In the genomic region with DNA sequence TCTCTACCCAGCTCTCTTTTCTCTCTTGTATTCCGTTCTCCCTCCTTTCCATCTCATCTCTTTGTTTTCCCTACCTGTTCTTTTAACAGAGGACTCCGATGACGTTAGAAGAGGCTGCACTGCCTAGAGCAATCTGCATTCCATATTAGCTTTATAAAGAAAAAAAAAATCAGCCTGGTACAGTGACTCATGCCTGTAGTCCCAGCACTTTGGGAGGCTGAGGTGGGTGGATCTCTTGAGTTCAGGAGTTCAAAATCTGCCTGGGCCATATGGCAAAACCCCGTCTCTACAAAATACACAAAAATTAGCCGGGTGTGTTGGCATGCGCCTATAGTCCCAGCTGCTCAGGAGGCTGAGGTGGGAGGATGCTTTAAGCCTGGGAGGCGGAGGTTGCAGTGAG, we compare ENCODE assay signal across 24 cellular contexts. TPM values are rescaled to one million over a fixed set of nuclear protein-coding genes. Genes with fewer than 3 reads are reported as not detected.
A peak's percentile ranks its signal among the peaks of the same experiment; 100 is the strongest.
DNase-seq lines count a peak whose midpoint lies in the region; ATAC-seq, FAIRE-seq and TF ChIP-seq lines count a peak whose summit lies in the region.
"Had no signal": no experiment of that assay in that cellular context is flagged by ENCODE, and none has a peak within 500 bp of the region (broad histone marks: within the 10 kb centered on the region; RNA-seq: fewer than 3 reads in every experiment).

No MANE protein-coding gene starts in this region.

- no peak overlapping the region for H3K4me3 Mint-ChIP-seq in WTC11
- no peak overlapping the region for H3K4me3 Mint-ChIP-seq in activated CD4-positive, alpha-beta T cell treated with anti-CD3 and anti-CD28 coated beads for 36 hours

- H3K9me3 ChIP-seq in esophagus muscularis mucosa (no peaks in the 10 kb centered on the region), pancreas (no peaks in the 10 kb centered on the region)

- H3K27ac Mint-ChIP-seq in WTC11: peak overlapping the region; percentile 77; the same call in 1 of the 2 replicates
- no peak overlapping the region for H3K27ac Mint-ChIP-seq in activated CD4-positive, alpha-beta T cell treated with anti-CD3 and anti-CD28 coated beads for 36 hours
- H3K27ac Mint-ChIP-seq: IgD-negative memory B cell had no signal

- CTCF ChIA-PET in WTC11 (lab: Charles Lee): interaction anchor here (1.0 to 1.6 kb wide), 2 partner anchors 16 to 49 kb away, joined by 3 read pairs; partner anchors contain the start of gene DAPK1
- CTCF ChIA-PET in activated CD4-positive, alpha-beta T cell treated with anti-CD3 and anti-CD28 coated beads for 36 hours (lab: Charles Lee): interaction anchor here (0.6 kb wide), 1 partner anchor 632 kb away, joined by 3 read pairs; no protein-coding TSS in a partner anchor

- H3K27me3 ChIP-seq in esophagus muscularis mucosa (no peaks in the 10 kb centered on the region), pancreas (no peaks in the 10 kb centered on the region)

- no peak for TF ChIP-seq POLR2A in esophagus muscularis mucosa (IDR thresholded peaks at IDR 0.05; ENCODE audit: low read depth)

- WGBS in esophagus muscularis mucosa: 56% methylated on average over 7 of the region's 7 CpGs
- WGBS in pancreas, 2 donors: 76 to 85% methylated on average over 7 of the region's 7 CpGs

- in situ Hi-C loops in GM13976 (cut with MboI; ENCODE audit: low sequenced_read_pairs, unreplicated experiment): no loop called here

- DNase-seq in EL: peak; percentile 63
- DNase-seq in WTC11 (ENCODE audit: low spot score): no peak
- peak; percentile 8 for DNase-seq in esophagus muscularis mucosa (ENCODE audit: extremely low spot score)
- no peak for DNase-seq in pancreas
- DNase-seq in activated CD4-positive, alpha-beta T cell treated with anti-CD3 and anti-CD28 coated beads for 36 hours: no peak
- no peak for DNase-seq in GM13976 (ENCODE audit: low spot score)
- no peak for DNase-seq in hippocampal formation (lab: John Stamatoyannopoulos, UW)
- no peak for DNase-seq in T-helper 2 cell
- DNase-seq: activated CD4-positive, alpha-beta T cell treated with anti-CD3 and anti-CD28 coated beads for 48 hours; activated CD8-positive, alpha-beta memory T cell treated with anti-CD3 and anti-CD28 coated beads, Interleukin-2, amount 50 U/mL, for 48 hours; activated gamma-delta T cell; COR-L47; cortex of kidney; erythroblast; hypothalamus; NCI-H1048; NCI-H2081 treated with DMSO at 0.1 percent for 48 hours; NCI-H526 treated with DMSO at 0.1 percent for 48 hours; right cardiac atrium; stimulated activated CD4-positive, alpha-beta T cell treated with anti-CD3 and anti-CD28 coated beads, Interleukin-1b, Interleukin-23, amount 100 ng/mL, for 48 hours; substantia nigra; T-helper 9 cell had no signal

- H3K27ac ChIP-seq in esophagus muscularis mucosa (replicated peaks in 1 of 4) (peak overlapping the region in 3 of 4 donors; percentile 8 to 61 (median 49)), pancreas (no peak overlapping the region)

- ATAC-seq in WTC11 (no peak), pancreas (peak in 3 of 4 donors; percentile 10 to 47 (median 20))
- ATAC-seq in activated CD4-positive, alpha-beta T cell treated with anti-CD3 and anti-CD28 coated beads for 36 hours: no peak

- POLR2A ChIA-PET in WTC11 (lab: Charles Lee): interaction anchor here (0.7 kb wide), 1 partner anchor 116 kb away, joined by 3 read pairs; no protein-coding TSS in a partner anchor
- POLR2A ChIA-PET in activated CD4-positive, alpha-beta T cell treated with anti-CD3 and anti-CD28 coated beads for 36 hours (lab: Charles Lee): no interaction called here

- H3K36me3 ChIP-seq in esophagus muscularis mucosa (no peaks in the 10 kb centered on the region), pancreas (peaks cover 0 to 6% (median 0%) of the 10 kb centered on the region in 3 donors)

- H3K4me1 ChIP-seq in esophagus muscularis mucosa (peaks cover 0 to 71% (median 59%) of the 10 kb centered on the region in 4 donors), pancreas (no peaks in the 10 kb centered on the region)

- peaks cover 42% of the 10 kb centered on the region for H3K4me1 Mint-ChIP-seq in WTC11
- peaks cover 5% of the 10 kb centered on the region for H3K4me1 Mint-ChIP-seq in activated CD4-positive, alpha-beta T cell treated with anti-CD3 and anti-CD28 coated beads for 36 hours
- H3K4me1 Mint-ChIP-seq: IgD-negative memory B cell had no signal

- TF ChIP-seq CTCF in WTC11 (IDR thresholded peaks at IDR 0.05): no peak
- TF ChIP-seq CTCF in esophagus muscularis mucosa (IDR thresholded peaks at IDR 0.05): no peak
- no peak for TF ChIP-seq CTCF in pancreas (IDR thresholded peaks at IDR 0.05)
- TF ChIP-seq CTCF in GM13976 (IDR thresholded peaks at IDR 0.05; ENCODE audit: borderline replicate concordance, control extremely low read depth, extremely low read depth, insufficient read depth, missing control alignments): no peak

- no peak for FAIRE-seq in pancreas (lab: Jason Lieb, UNC)
- FAIRE-seq: G401.6 had no signal

- intact Hi-C loops in esophagus muscularis mucosa (cut with DNase I): no loop called here
- intact Hi-C loops in pancreas (cut with DNase I): no loop called here
- intact Hi-C loops in activated CD4-positive, alpha-beta T cell treated with anti-CD3 and anti-CD28 coated beads for 36 hours (cut with DNase I, micrococcal nuclease): no loop called here

- H3K9me3 Mint-ChIP-seq in WTC11: peaks cover 3% of the 10 kb centered on the region
- H3K9me3 Mint-ChIP-seq in activated CD4-positive, alpha-beta T cell treated with anti-CD3 and anti-CD28 coated beads for 36 hours (ENCODE audit: low read depth): no peaks in the 10 kb centered on the region

- TF ChIP-seq EP300 in esophagus muscularis mucosa (IDR thresholded peaks at IDR 0.05): no peak

- H3K4me3 ChIP-seq in esophagus muscularis mucosa: no peak overlapping the region
- no peak overlapping the region for H3K4me3 ChIP-seq in pancreas

- H3K27me3 Mint-ChIP-seq in WTC11 (ENCODE audit: low read depth): no peaks in the 10 kb centered on the region
- H3K27me3 Mint-ChIP-seq in activated CD4-positive, alpha-beta T cell treated with anti-CD3 and anti-CD28 coated beads for 36 hours: peaks cover 4% of the 10 kb centered on the region
- H3K27me3 Mint-ChIP-seq: IgD-negative memory B cell had no signal

- H3K36me3 Mint-ChIP-seq in WTC11: peaks cover 14% of the 10 kb centered on the region
- no peaks in the 10 kb centered on the region for H3K36me3 Mint-ChIP-seq in activated CD4-positive, alpha-beta T cell treated with anti-CD3 and anti-CD28 coated beads for 36 hours (ENCODE audit: low read depth)

TF ChIP-seq in WTC11, 78 proteins besides CTCF, POLR2A, EP300 and RAD21:
- TF ChIP-seq EMX1 (CRISPR knock-in tag; IDR thresholded peaks at IDR 0.05): no peak
- TF ChIP-seq CREM (CRISPR knock-in tag; IDR thresholded peaks at IDR 0.05): no peak
- TF ChIP-seq MAX (CRISPR knock-in tag; IDR thresholded peaks at IDR 0.05): no peak
- TF ChIP-seq NFATC4 (CRISPR knock-in tag; IDR thresholded peaks at IDR 0.05): no peak
- no peak for TF ChIP-seq RELA (CRISPR knock-in tag; IDR thresholded peaks at IDR 0.05; ENCODE audit: borderline replicate concordance)
- no peak for TF ChIP-seq ZNF423 (CRISPR knock-in tag; IDR thresholded peaks at IDR 0.05)
- no peak for TF ChIP-seq HMGA2 (CRISPR knock-in tag; IDR thresholded peaks at IDR 0.05)
- no peak for TF ChIP-seq JUN (CRISPR knock-in tag; IDR thresholded peaks at IDR 0.05)
- no peak for TF ChIP-seq E2F5 (CRISPR knock-in tag; IDR thresholded peaks at IDR 0.05)
- TF ChIP-seq ZNF121 (CRISPR knock-in tag; IDR thresholded peaks at IDR 0.05): no peak
- no peak for TF ChIP-seq HMGXB4 (CRISPR knock-in tag; IDR thresholded peaks at IDR 0.05)
- no peak for TF ChIP-seq ATF1 (CRISPR knock-in tag; IDR thresholded peaks at IDR 0.05)
- TF ChIP-seq ZNF317 (CRISPR knock-in tag; IDR thresholded peaks at IDR 0.05; ENCODE audit: borderline replicate concordance, low read depth): no peak

RNA-seq across cellular contexts. Expression of gene DAPK1, which starts 49.0 kb away (rescaled TPM):
- 127 to 130 TPM (median 129 TPM) in 3 replicates for total RNA-seq in WTC11 (2021)
- 10 to 100 TPM; 51.7 to 96.8 (median 80.7) TPM for total RNA-seq in esophagus muscularis mucosa
- total RNA-seq in pancreas: 10 to 100 TPM; 43.1 to 98.7 (median 48.9) TPM
- polyA plus RNA-seq in pancreas: 10 to 100 TPM; 29.1 to 31.8 TPM
- 1 to 10 TPM; 3.9 to 5.6 TPM for total RNA-seq in activated CD4-positive, alpha-beta T cell treated with anti-CD3 and anti-CD28 coated beads for 36 hours

Comparison
In these comparisons a context has a peak if more than half of its experiments do, and no peak if none do; other contexts are left out.
1. DNase-seq: peak in EL (single experiment) and esophagus muscularis mucosa (single experiment); none in WTC11 (single experiment), pancreas (0 of 6), activated CD4-positive, alpha-beta T cell treated with anti-CD3 and anti-CD28 coated beads for 36 hours (single experiment), GM13976 (single experiment), hippocampal formation (0 of 2) and T-helper 2 cell (0 of 5).
2. ATAC-seq: peak in pancreas (3 of 4); none in WTC11 (single experiment) and activated CD4-positive, alpha-beta T cell treated with anti-CD3 and anti-CD28 coated beads for 36 hours (single experiment).
3. H3K27ac ChIP-seq: peak in esophagus muscularis mucosa (3 of 4); none in pancreas (0 of 4).
4. RNA of gene DAPK1, which starts 49.0 kb away (total RNA-seq): 127 to 130 TPM in WTC11, 51.7 to 96.8 TPM in esophagus muscularis mucosa and 43.1 to 98.7 TPM in pancreas; 3.9 to 5.6 TPM in activated CD4-positive, alpha-beta T cell treated with anti-CD3 and anti-CD28 coated beads for 36 hours; every median in the first group is over 4 times any median in the second.